Comparison of ENCODE assay signal across 8 cellular contexts in genomic region chr6:92644104-92644791, GRCh38.
DNase-seq lines count a peak whose midpoint lies in the region; TF ChIP-seq lines count a peak whose summit lies in the region.
"Not testable (repeated sequence)": the region's sequence is repeated elsewhere in the genome, so short reads cannot be mapped to it uniquely, and the experiment has no call there.

No MANE protein-coding gene starts in this region.

- H3K4me1 ChIP-seq in OCI-LY1 (ENCODE audit: insufficient read depth, low read length, severe bottlenecking) = not testable (repeated sequence)

- H4K20me1 ChIP-seq in OCI-LY1 (ENCODE audit: insufficient read depth, low read length) = not testable (repeated sequence)

- H3K9me2 ChIP-seq in OCI-LY1 (ENCODE audit: low read depth, low read length) = not testable (repeated sequence)

- not testable (repeated sequence) for H3K27me3 Mint-ChIP-seq in activated CD4-positive, alpha-beta memory T cell treated with anti-CD3 and anti-CD28 coated beads for 36 hours

- CTCF ChIA-PET in activated CD4-positive, alpha-beta memory T cell treated with anti-CD3 and anti-CD28 coated beads for 36 hours (lab: Charles Lee) = not testable (repeated sequence)

- TF ChIP-seq CTCF in 22Rv1 (IDR thresholded peaks at IDR 0.05) = peak; percentile 53
- TF ChIP-seq CTCF in GM13977 (IDR thresholded peaks at IDR 0.05; ENCODE audit: extremely low read depth, insufficient read depth, missing control alignments) = peak; percentile 69
- TF ChIP-seq CTCF in OCI-LY1 (IDR thresholded peaks at IDR 0.05; ENCODE audit: low read length) = peak; percentile 59
- TF ChIP-seq CTCF in retinal pigment epithelial cell (conservative IDR thresholded peaks at IDR 0.05; ENCODE audit: low read depth, low read length) = peak; percentile 47

- DNase-seq in GM13977 (ENCODE audit: low spot score) (peak; percentile 44), KG1 (lab: John Stamatoyannopoulos, UW) (peak; percentile 52), dermis blood vessel endothelial cell (peak; percentile 82), iPS-NIHi11 (ENCODE audit: low spot score) (peak; percentile 63)
- peak; percentile 19 for DNase-seq in activated CD4-positive, alpha-beta memory T cell treated with anti-CD3 and anti-CD28 coated beads for 36 hours
- DNase-seq in retinal pigment epithelial cell (ENCODE audit: low read depth) = not testable (repeated sequence)

- not testable (repeated sequence) for H3F3A ChIP-seq in OCI-LY1 (ENCODE audit: insufficient read depth, low read length)

- H3K36me3 Mint-ChIP-seq in activated CD4-positive, alpha-beta memory T cell treated with anti-CD3 and anti-CD28 coated beads for 36 hours = not testable (repeated sequence)

- peaks cover 14% of the 10 kb centered on the region for H3K9me3 Mint-ChIP-seq in activated CD4-positive, alpha-beta memory T cell treated with anti-CD3 and anti-CD28 coated beads for 36 hours

- H3K4me3 ChIP-seq in OCI-LY1 (ENCODE audit: low read depth, low read length, poor library complexity, severe bottlenecking); retinal pigment epithelial cell (ENCODE audit: low read length): not testable (repeated sequence)

- H3K9me3 ChIP-seq in OCI-LY1 (ENCODE audit: low read length) = not testable (repeated sequence)

- intact Hi-C loops in activated CD4-positive, alpha-beta memory T cell treated with anti-CD3 and anti-CD28 coated beads for 36 hours (cut with micrococcal nuclease) = not testable (repeated sequence)

- not testable (repeated sequence) for H3K27ac Mint-ChIP-seq in activated CD4-positive, alpha-beta memory T cell treated with anti-CD3 and anti-CD28 coated beads for 36 hours

- not testable (repeated sequence) for H2AFZ ChIP-seq in OCI-LY1 (ENCODE audit: low read length)

- not testable (repeated sequence) for H3K79me2 ChIP-seq in OCI-LY1 (ENCODE audit: insufficient read depth, low read length)

- in situ Hi-C loops in GM13977 (cut with MboI; ENCODE audit: low pct_unique_long_range_greater_than_20kb, low sequenced_read_pairs, unreplicated experiment) = not testable (repeated sequence)

- POLR2A ChIA-PET in activated CD4-positive, alpha-beta memory T cell treated with anti-CD3 and anti-CD28 coated beads for 36 hours (lab: Charles Lee) = not testable (repeated sequence)

- not testable (repeated sequence) for H3K4me3 Mint-ChIP-seq in activated CD4-positive, alpha-beta memory T cell treated with anti-CD3 and anti-CD28 coated beads for 36 hours

- H3K27ac ChIP-seq in 22Rv1; OCI-LY1 (ENCODE audit: low read depth, low read length, poor library complexity, severe bottlenecking): not testable (repeated sequence)

- not testable (repeated sequence) for H3K36me3 ChIP-seq in OCI-LY1 (ENCODE audit: insufficient read depth, low read length)

- not testable (repeated sequence) for H3K9ac ChIP-seq in OCI-LY1 (ENCODE audit: low read length)

- H3K27me3 ChIP-seq in OCI-LY1 (ENCODE audit: insufficient read depth, low read length) = not testable (repeated sequence)

- H3K4me1 Mint-ChIP-seq in activated CD4-positive, alpha-beta memory T cell treated with anti-CD3 and anti-CD28 coated beads for 36 hours (ENCODE audit: low read depth) = not testable (repeated sequence)

- H3K4me2 ChIP-seq in OCI-LY1 (ENCODE audit: low read length) = not testable (repeated sequence)
